11 cellular contexts compared by ENCODE assay signal in genomic region chr2:33620-34019, GRCh38. TPM values are rescaled to one million over a fixed set of nuclear protein-coding genes. Genes with fewer than 3 reads are reported as not detected.
A peak's percentile ranks its signal among the peaks of the same experiment; 100 is the strongest.
DNase-seq lines count a peak whose midpoint lies in the region; ATAC-seq and TF ChIP-seq lines count a peak whose summit lies in the region.
"Had no signal": no experiment of that assay in that cellular context is flagged by ENCODE, and none has a peak within 500 bp of the region (broad histone marks: within the 10 kb centered on the region; RNA-seq: fewer than 3 reads in every experiment).

No MANE protein-coding gene starts in this region.

- TF ChIP-seq CTCF in colonic mucosa (IDR thresholded peaks at IDR 0.05): no peak

- ATAC-seq in HG03108 (IDR thresholded peaks at IDR 0.05; ENCODE audit: unreplicated experiment) (peak; percentile 49), Right ventricle myocardium superior (ENCODE audit: poor library complexity) (no peak), GM18502 (IDR thresholded peaks at IDR 0.05; ENCODE audit: poor library complexity, unreplicated experiment) (no peak)

- H3K27me3 ChIP-seq in colonic mucosa: no peaks in the 10 kb centered on the region

- peaks cover 8% of the 10 kb centered on the region for H3K4me1 ChIP-seq in colonic mucosa

- intact Hi-C loops in colonic mucosa (cut with DNase I) (no loop called here), Right ventricle myocardium superior (cut with DNase I) (no loop called here)

- H3K36me3 ChIP-seq in colonic mucosa: no peaks in the 10 kb centered on the region

- DNase-seq in activated CD4-positive, alpha-beta T cell treated with anti-CD3 and anti-CD28 coated beads, Interleukin-2, amount 50 U/mL, for 4 hours: peak; percentile 34 to 51
- peak; percentile 75 for DNase-seq in colonic mucosa
- DNase-seq in stimulated activated CD4-positive, alpha-beta T cell treated with anti-CD3 and anti-CD28 coated beads, Interleukin-4, amount 100 ng/mL, for 24 hours: peak; percentile 59
- DNase-seq in Right ventricle myocardium superior: no peak
- DNase-seq in NOMO-1 treated with dmso at 0.1 percent for 144 hours (lab: John Stamatoyannopoulos, UW; ENCODE audit: unreplicated experiment): no peak
- DNase-seq in NCI-H748 treated with DMSO at 0.1 percent for 48 hours (lab: John Stamatoyannopoulos, UW): no peak
- DNase-seq: kidney had no signal

- no peak overlapping the region for H3K9ac ChIP-seq in colonic mucosa (ENCODE audit: low read depth in 2 of 2, low read length in 2 of 2)
- H3K9ac ChIP-seq: KMS-11 had no signal

- peak overlapping the region; percentile 62 for H3K27ac ChIP-seq in colonic mucosa
- H3K27ac ChIP-seq: coronary artery, KMS-11 had no signal

- no peak overlapping the region for H3K4me3 ChIP-seq in colonic mucosa
- H3K4me3 ChIP-seq: coronary artery had no signal

- no peaks in the 10 kb centered on the region for H3K9me3 ChIP-seq in colonic mucosa

RNA-seq across cellular contexts. Expression of gene FAM110C, which starts 12.7 kb away (rescaled TPM):
- total RNA-seq in colonic mucosa (10 to 100 TPM; 20.1 to 24.6 TPM), Right ventricle myocardium superior (1.9 TPM)

Comparison
In these comparisons a context has a peak if more than half of its experiments do, and no peak if none do; other contexts are left out.
1. DNase-seq: peak in activated CD4-positive, alpha-beta T cell treated with anti-CD3 and anti-CD28 coated beads, Interleukin-2, amount 50 U/mL, for 4 hours (2 of 2), colonic mucosa (single experiment) and stimulated activated CD4-positive, alpha-beta T cell treated with anti-CD3 and anti-CD28 coated beads, Interleukin-4, amount 100 ng/mL, for 24 hours (single experiment); none in Right ventricle myocardium superior (single experiment), NOMO-1 treated with dmso at 0.1 percent for 144 hours (single experiment) and NCI-H748 treated with DMSO at 0.1 percent for 48 hours (single experiment).